ENCODE assay signal across 9 cellular contexts in the genomic region with DNA sequence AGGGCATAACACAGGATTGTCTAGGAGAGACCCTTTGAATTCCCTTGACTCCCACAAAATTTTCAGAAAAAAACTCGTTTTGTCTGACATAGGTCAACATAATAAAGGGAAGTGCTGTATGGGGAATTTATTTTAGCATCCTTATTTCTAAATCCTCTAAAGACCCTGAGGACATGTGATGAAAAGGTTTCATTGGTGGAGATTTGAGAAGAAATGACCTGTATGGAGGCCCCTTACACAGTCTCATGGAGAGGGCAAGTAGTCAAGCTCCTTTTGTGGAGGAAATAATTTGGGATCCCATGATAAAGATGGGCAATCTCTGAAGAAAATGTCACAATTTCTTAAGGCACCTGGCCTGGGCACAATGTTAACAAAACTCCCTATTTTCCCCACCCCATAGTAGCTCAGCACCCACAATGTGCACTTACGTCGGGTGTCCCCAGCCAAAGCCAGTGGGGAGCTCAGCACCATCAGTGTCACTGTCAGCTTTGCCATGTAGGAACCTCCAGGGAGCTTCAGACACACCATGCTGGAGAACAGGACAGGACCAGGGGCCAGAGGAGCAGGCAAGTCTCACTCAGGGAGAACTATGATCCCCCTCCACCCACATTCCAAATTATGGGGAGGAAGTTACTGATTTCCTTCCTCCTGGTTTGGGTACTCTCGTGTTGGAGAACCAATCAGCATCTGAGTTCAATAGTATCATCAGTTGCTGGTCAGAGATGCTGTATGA. TPM values are rescaled to one million over a fixed set of nuclear protein-coding genes. Genes with fewer than 3 reads are reported as not detected.
DNase-seq lines count a peak whose midpoint lies in the region; ATAC-seq and TF ChIP-seq lines count a peak whose summit lies in the region.
"Had no signal": no experiment of that assay in that cellular context is flagged by ENCODE, and none has a peak within 500 bp of the region (broad histone marks: within the 10 kb centered on the region; RNA-seq: fewer than 3 reads in every experiment).

Gene HLA-DRB5, minus strand, starts transcription at position 591 of the 733 bp plus-strand sequence. Its CDS starts 63 bp downstream, at position 528.

- no peaks in the 10 kb centered on the region for H3K36me3 Mint-ChIP-seq in endothelial cell (ENCODE audit: low read depth, unreplicated experiment)

- no peaks in the 10 kb centered on the region for H3K27me3 Mint-ChIP-seq in endothelial cell (ENCODE audit: unreplicated experiment)

- no peak for TF ChIP-seq CTCF in GM12865 (IDR thresholded peaks at IDR 0.05; ENCODE audit: insufficient read depth, low read depth, low read length, missing control alignments)
- TF ChIP-seq CTCF in endothelial cell (IDR thresholded peaks at IDR 0.05; ENCODE audit: unreplicated experiment), result no peak
- no peak for TF ChIP-seq CTCF in foreskin keratinocyte (conservative IDR thresholded peaks at IDR 0.05)

- H3K27ac Mint-ChIP-seq in endothelial cell (ENCODE audit: unreplicated experiment), result no peak within 1 kb of the TSS

- ATAC-seq in HG02852 (IDR thresholded peaks at IDR 0.05; ENCODE audit: unreplicated experiment), result peak; percentile 48
- ATAC-seq in GM21576 (IDR thresholded peaks at IDR 0.05; ENCODE audit: unreplicated experiment), result no peak
- no peak for ATAC-seq in HG03439 (IDR thresholded peaks at IDR 0.05; ENCODE audit: unreplicated experiment)
- no peak for ATAC-seq in foreskin keratinocyte

- H3K27me3 ChIP-seq in foreskin keratinocyte, result no peaks in the 10 kb centered on the region

- peak within 1 kb of the TSS; percentile 96 for H3K4me3 ChIP-seq in GM12865 (ENCODE audit: low read depth, low read length)

- H3K4me3 Mint-ChIP-seq in endothelial cell (ENCODE audit: unreplicated experiment), result no peak within 1 kb of the TSS

- no peaks in the 10 kb centered on the region for H3K4me1 Mint-ChIP-seq in endothelial cell (ENCODE audit: unreplicated experiment)

- no peaks in the 10 kb centered on the region for H3K9me3 Mint-ChIP-seq in endothelial cell (ENCODE audit: unreplicated experiment)

- peak; percentile 86 for DNase-seq in GM12865 (ENCODE audit: low read depth)
- peak; percentile 15 to 17 for DNase-seq in activated T-cell treated with anti-CD3 and anti-CD28 coated beads, Interleukin-2, amount 50 U/mL, for 48 hours
- DNase-seq in mesenteric fat pad (ENCODE audit: low spot score), result no peak
- no peak for DNase-seq in endothelial cell (ENCODE audit: low spot score)
- no peak for DNase-seq in foreskin keratinocyte

- no peaks in the 10 kb centered on the region for H3K4me1 ChIP-seq in foreskin keratinocyte

- no peak within 1 kb of the TSS for H3K27ac ChIP-seq in foreskin keratinocyte
- H3K27ac ChIP-seq: HL-60 had no signal

RNA-seq across cellular contexts. Expression of gene HLA-DRB5, which starts in this region (rescaled TPM):
- total RNA-seq in mesenteric fat pad, result 118 TPM
- total RNA-seq in endothelial cell (ENCODE audit: unreplicated experiment), result 0.82 TPM
- not detected in 2 replicates for total RNA-seq in foreskin keratinocyte
- polyA plus RNA-seq in foreskin keratinocyte, result not detected in 2 replicates

Comparison
In these comparisons a context has a peak if more than half of its experiments do, and no peak if none do; other contexts are left out.
1. RNA of gene HLA-DRB5 (total RNA-seq): 118 TPM in mesenteric fat pad (single experiment); 0.82 TPM in endothelial cell (single experiment) and not detected in foreskin keratinocyte; every median in the first group is over 10 times any median in the second.
2. DNase-seq: peak in GM12865 (single experiment) and activated T-cell treated with anti-CD3 and anti-CD28 coated beads, Interleukin-2, amount 50 U/mL, for 48 hours (2 of 2); none in mesenteric fat pad (single experiment), endothelial cell (single experiment) and foreskin keratinocyte (0 of 2).